In genomic region chr5:110923971-110924370, GRCh38 we compare ENCODE assay signal across 35 cellular contexts.
"Had no signal": no experiment of that assay in that cellular context is flagged by ENCODE, and none has a peak within 500 bp of the region (broad histone marks: within the 10 kb centered on the region; RNA-seq: fewer than 3 reads in every experiment).

No MANE protein-coding gene starts in this region.

- H3K27me3 ChIP-seq: MG63 had no signal

- H3K4me3 ChIP-seq: MG63 had no signal

- DNase-seq: Karpas-422, Kasumi-1, KG1, MG63, MM.1S, MV-4-11, NCI-H1048, NCI-H1092, NCI-H1092 treated with DMSO at 0.1 percent for 48 hours, NCI-H1105, NCI-H1105 treated with DMSO at 0.1 percent for 48 hours, NCI-H1417, NCI-H1417 treated with DMSO at 0.1 percent for 48 hours, NCI-H1436, NCI-H1436 treated with DMSO at 0.1 percent for 48 hours, NCI-H146, NCI-H1694, NCI-H1694 treated with DMSO at 0.1 percent for 48 hours, NCI-H187, NCI-H187 treated with DMSO at 0.1 percent for 48 hours, NCI-H1930, NCI-H2029, NCI-H2029 treated with DMSO at 0.1 percent for 48 hours, NCI-H2081, NCI-H2081 treated with DMSO at 0.1 percent for 48 hours, NCI-H2107, NCI-H2171, NCI-H2171 treated with DMSO at 0.1 percent for 48 hours, NCI-H2227 treated with DMSO at 0.1 percent for 48 hours, NCI-H226, NCI-H345, NCI-H446, NCI-H446 treated with DMSO at 0.1 percent for 48 hours, NCI-H510A had no signal

- H3K4me2 ChIP-seq: KMS-11 had no signal

- H3K36me3 ChIP-seq: MG63 had no signal

- H3K27ac ChIP-seq: KMS-11 had no signal

- H3K9ac ChIP-seq: KMS-11 had no signal

- H3K9me3 ChIP-seq: MG63 had no signal
